In the genomic region with DNA sequence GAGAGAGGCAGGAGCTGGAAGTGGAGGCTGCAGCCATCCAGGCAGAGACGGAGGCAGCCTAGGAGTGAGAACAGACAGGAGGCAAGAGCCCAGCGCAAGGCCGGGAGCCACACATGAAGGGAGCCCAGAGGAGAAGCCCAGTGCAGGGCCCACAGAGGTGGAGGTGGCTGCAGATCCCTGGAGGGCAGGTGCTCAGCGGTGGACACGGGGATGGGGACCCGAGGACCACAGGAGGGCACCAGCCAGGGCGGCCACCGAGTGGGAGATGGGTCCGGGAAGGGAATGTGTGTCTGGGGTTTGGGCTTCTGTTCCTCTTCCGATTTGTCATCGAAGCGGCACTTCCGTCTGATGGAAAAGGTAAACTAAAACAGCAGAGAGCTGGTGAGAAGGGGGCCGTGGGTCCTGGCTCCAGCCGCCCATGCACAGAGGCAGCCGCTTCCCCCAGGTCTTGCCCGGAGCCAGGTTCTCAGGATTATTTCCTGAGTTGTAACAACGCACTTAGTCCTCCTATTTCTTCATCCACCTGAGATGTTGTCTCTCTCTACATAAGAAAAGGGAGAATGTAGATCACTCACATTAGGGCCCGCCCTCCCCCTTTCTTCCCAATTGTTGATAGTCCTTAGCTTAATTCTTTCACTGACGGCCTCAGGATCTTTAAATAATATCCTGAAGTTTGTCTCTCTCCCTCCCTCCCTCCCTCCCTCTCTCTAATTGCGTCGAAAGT, we compare ENCODE assay signal across 2 cellular contexts.
TF ChIP-seq lines count a peak whose summit lies in the region.

No MANE protein-coding gene starts in this region.

TF ChIP-seq in SK-N-SH, 30 proteins besides CTCF, POLR2A, EP300 and RAD21 (continued from another document):
- TF ChIP-seq ELF1 (IDR thresholded peaks at IDR 0.05), result no peak
- no peak for TF ChIP-seq GABPA (IDR thresholded peaks at IDR 0.05; ENCODE audit: low read depth)
- TF ChIP-seq, protein P1, sequence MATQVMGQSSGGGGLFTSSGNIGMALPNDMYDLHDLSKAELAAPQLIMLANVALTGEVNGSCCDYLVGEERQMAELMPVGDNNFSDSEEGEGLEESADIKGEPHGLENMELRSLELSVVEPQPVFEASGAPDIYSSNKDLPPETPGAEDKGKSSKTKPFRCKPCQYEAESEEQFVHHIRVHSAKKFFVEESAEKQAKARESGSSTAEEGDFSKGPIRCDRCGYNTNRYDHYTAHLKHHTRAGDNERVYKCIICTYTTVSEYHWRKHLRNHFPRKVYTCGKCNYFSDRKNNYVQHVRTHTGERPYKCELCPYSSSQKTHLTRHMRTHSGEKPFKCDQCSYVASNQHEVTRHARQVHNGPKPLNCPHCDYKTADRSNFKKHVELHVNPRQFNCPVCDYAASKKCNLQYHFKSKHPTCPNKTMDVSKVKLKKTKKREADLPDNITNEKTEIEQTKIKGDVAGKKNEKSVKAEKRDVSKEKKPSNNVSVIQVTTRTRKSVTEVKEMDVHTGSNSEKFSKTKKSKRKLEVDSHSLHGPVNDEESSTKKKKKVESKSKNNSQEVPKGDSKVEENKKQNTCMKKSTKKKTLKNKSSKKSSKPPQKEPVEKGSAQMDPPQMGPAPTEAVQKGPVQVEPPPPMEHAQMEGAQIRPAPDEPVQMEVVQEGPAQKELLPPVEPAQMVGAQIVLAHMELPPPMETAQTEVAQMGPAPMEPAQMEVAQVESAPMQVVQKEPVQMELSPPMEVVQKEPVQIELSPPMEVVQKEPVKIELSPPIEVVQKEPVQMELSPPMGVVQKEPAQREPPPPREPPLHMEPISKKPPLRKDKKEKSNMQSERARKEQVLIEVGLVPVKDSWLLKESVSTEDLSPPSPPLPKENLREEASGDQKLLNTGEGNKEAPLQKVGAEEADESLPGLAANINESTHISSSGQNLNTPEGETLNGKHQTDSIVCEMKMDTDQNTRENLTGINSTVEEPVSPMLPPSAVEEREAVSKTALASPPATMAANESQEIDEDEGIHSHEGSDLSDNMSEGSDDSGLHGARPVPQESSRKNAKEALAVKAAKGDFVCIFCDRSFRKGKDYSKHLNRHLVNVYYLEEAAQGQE (IDR thresholded peaks at IDR 0.05; ENCODE audit: low read depth, low read length), result no peak

TF ChIP-seq in SK-N-SH treated with all-trans-retinoic acid at 6 μM for 48 hours, 23 proteins besides CTCF, POLR2A, EP300 and RAD21 (continued from another document):
- TF ChIP-seq, protein P2, sequence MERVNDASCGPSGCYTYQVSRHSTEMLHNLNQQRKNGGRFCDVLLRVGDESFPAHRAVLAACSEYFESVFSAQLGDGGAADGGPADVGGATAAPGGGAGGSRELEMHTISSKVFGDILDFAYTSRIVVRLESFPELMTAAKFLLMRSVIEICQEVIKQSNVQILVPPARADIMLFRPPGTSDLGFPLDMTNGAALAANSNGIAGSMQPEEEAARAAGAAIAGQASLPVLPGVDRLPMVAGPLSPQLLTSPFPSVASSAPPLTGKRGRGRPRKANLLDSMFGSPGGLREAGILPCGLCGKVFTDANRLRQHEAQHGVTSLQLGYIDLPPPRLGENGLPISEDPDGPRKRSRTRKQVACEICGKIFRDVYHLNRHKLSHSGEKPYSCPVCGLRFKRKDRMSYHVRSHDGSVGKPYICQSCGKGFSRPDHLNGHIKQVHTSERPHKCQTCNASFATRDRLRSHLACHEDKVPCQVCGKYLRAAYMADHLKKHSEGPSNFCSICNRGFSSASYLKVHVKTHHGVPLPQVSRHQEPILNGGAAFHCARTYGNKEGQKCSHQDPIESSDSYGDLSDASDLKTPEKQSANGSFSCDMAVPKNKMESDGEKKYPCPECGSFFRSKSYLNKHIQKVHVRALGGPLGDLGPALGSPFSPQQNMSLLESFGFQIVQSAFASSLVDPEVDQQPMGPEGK (CRISPR knock-in tag; IDR thresholded peaks at IDR 0.05; ENCODE audit: borderline replicate concordance), result no peak
- TF ChIP-seq TCF4 (CRISPR knock-in tag; IDR thresholded peaks at IDR 0.05; ENCODE audit: borderline replicate concordance) (no peak), PPARA (CRISPR knock-in tag; IDR thresholded peaks at IDR 0.05; ENCODE audit: borderline replicate concordance) (no peak), ZC3H10 (CRISPR knock-in tag; IDR thresholded peaks at IDR 0.05) (no peak), OSR1 (CRISPR knock-in tag; IDR thresholded peaks at IDR 0.05) (no peak), GLIS3 (CRISPR knock-in tag; IDR thresholded peaks at IDR 0.05) (no peak), ZNF565 (CRISPR knock-in tag; conservative IDR thresholded peaks at IDR 0.05; ENCODE audit: low read depth) (no peak)
- TF ChIP-seq, protein P3, sequence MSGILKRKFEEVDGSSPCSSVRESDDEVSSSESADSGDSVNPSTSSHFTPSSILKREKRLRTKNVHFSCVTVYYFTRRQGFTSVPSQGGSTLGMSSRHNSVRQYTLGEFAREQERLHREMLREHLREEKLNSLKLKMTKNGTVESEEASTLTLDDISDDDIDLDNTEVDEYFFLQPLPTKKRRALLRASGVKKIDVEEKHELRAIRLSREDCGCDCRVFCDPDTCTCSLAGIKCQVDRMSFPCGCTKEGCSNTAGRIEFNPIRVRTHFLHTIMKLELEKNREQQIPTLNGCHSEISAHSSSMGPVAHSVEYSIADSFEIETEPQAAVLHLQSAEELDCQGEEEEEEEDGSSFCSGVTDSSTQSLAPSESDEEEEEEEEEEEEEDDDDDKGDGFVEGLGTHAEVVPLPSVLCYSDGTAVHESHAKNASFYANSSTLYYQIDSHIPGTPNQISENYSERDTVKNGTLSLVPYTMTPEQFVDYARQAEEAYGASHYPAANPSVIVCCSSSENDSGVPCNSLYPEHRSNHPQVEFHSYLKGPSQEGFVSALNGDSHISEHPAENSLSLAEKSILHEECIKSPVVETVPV (CRISPR knock-in tag; IDR thresholded peaks at IDR 0.05), result no peak
- TF ChIP-seq, protein P4, sequence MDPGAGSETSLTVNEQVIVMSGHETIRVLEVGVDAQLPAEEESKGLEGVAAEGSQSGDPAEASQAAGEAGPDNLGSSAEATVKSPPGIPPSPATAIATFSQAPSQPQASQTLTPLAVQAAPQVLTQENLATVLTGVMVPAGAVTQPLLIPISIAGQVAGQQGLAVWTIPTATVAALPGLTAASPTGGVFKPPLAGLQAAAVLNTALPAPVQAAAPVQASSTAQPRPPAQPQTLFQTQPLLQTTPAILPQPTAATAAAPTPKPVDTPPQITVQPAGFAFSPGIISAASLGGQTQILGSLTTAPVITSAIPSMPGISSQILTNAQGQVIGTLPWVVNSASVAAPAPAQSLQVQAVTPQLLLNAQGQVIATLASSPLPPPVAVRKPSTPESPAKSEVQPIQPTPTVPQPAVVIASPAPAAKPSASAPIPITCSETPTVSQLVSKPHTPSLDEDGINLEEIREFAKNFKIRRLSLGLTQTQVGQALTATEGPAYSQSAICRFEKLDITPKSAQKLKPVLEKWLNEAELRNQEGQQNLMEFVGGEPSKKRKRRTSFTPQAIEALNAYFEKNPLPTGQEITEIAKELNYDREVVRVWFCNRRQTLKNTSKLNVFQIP (CRISPR knock-in tag; IDR thresholded peaks at IDR 0.05; ENCODE audit: borderline replicate concordance, low read depth), result no peak
- TF ChIP-seq, protein P5, sequence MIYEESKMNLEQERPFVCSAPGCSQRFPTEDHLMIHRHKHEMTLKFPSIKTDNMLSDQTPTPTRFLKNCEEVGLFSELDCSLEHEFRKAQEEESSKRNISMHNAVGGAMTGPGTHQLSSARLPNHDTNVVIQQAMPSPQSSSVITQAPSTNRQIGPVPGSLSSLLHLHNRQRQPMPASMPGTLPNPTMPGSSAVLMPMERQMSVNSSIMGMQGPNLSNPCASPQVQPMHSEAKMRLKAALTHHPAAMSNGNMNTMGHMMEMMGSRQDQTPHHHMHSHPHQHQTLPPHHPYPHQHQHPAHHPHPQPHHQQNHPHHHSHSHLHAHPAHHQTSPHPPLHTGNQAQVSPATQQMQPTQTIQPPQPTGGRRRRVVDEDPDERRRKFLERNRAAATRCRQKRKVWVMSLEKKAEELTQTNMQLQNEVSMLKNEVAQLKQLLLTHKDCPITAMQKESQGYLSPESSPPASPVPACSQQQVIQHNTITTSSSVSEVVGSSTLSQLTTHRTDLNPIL (CRISPR knock-in tag; IDR thresholded peaks at IDR 0.05; ENCODE audit: low read depth), result no peak
